1 cellular context compared by ENCODE assay signal in the genomic region with DNA sequence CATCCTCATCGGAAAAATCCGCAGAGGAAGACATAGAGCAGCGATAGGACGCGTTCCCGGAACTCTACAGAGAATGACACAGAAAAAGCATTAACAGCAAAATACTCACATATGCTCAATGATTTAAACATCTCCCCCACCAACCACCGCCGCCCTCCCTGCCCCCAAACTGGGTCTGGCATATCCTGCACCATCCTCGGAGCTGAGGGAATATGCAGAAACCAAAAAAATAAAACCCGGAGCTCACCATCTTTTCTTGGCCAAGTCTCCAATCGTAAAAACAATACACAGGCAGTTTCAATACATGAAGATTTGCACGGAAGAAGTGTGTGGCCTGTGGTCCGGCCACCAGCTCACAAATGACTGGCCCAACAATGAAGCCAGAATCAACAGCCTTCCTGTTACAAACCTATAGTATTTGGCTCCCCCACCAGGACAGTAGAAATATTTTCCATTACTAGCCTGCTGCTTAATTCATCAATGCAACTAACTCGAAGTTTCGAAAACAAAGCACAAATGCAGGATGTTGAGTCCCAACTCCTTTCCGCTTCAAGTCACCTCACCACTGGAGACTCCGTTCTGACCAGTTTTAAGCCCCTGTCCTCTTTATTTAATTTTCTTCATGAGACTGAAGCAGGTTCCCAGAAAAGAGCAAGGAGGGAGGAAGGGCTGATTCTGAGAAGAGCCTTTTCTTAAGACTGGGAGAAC.
TF ChIP-seq lines count a peak whose summit lies in the region.

No MANE protein-coding gene starts in this region.

TF ChIP-seq in K562, 482 proteins besides CTCF, POLR2A, EP300 and RAD21 (continued from another document):
- TF ChIP-seq, protein P1, sequence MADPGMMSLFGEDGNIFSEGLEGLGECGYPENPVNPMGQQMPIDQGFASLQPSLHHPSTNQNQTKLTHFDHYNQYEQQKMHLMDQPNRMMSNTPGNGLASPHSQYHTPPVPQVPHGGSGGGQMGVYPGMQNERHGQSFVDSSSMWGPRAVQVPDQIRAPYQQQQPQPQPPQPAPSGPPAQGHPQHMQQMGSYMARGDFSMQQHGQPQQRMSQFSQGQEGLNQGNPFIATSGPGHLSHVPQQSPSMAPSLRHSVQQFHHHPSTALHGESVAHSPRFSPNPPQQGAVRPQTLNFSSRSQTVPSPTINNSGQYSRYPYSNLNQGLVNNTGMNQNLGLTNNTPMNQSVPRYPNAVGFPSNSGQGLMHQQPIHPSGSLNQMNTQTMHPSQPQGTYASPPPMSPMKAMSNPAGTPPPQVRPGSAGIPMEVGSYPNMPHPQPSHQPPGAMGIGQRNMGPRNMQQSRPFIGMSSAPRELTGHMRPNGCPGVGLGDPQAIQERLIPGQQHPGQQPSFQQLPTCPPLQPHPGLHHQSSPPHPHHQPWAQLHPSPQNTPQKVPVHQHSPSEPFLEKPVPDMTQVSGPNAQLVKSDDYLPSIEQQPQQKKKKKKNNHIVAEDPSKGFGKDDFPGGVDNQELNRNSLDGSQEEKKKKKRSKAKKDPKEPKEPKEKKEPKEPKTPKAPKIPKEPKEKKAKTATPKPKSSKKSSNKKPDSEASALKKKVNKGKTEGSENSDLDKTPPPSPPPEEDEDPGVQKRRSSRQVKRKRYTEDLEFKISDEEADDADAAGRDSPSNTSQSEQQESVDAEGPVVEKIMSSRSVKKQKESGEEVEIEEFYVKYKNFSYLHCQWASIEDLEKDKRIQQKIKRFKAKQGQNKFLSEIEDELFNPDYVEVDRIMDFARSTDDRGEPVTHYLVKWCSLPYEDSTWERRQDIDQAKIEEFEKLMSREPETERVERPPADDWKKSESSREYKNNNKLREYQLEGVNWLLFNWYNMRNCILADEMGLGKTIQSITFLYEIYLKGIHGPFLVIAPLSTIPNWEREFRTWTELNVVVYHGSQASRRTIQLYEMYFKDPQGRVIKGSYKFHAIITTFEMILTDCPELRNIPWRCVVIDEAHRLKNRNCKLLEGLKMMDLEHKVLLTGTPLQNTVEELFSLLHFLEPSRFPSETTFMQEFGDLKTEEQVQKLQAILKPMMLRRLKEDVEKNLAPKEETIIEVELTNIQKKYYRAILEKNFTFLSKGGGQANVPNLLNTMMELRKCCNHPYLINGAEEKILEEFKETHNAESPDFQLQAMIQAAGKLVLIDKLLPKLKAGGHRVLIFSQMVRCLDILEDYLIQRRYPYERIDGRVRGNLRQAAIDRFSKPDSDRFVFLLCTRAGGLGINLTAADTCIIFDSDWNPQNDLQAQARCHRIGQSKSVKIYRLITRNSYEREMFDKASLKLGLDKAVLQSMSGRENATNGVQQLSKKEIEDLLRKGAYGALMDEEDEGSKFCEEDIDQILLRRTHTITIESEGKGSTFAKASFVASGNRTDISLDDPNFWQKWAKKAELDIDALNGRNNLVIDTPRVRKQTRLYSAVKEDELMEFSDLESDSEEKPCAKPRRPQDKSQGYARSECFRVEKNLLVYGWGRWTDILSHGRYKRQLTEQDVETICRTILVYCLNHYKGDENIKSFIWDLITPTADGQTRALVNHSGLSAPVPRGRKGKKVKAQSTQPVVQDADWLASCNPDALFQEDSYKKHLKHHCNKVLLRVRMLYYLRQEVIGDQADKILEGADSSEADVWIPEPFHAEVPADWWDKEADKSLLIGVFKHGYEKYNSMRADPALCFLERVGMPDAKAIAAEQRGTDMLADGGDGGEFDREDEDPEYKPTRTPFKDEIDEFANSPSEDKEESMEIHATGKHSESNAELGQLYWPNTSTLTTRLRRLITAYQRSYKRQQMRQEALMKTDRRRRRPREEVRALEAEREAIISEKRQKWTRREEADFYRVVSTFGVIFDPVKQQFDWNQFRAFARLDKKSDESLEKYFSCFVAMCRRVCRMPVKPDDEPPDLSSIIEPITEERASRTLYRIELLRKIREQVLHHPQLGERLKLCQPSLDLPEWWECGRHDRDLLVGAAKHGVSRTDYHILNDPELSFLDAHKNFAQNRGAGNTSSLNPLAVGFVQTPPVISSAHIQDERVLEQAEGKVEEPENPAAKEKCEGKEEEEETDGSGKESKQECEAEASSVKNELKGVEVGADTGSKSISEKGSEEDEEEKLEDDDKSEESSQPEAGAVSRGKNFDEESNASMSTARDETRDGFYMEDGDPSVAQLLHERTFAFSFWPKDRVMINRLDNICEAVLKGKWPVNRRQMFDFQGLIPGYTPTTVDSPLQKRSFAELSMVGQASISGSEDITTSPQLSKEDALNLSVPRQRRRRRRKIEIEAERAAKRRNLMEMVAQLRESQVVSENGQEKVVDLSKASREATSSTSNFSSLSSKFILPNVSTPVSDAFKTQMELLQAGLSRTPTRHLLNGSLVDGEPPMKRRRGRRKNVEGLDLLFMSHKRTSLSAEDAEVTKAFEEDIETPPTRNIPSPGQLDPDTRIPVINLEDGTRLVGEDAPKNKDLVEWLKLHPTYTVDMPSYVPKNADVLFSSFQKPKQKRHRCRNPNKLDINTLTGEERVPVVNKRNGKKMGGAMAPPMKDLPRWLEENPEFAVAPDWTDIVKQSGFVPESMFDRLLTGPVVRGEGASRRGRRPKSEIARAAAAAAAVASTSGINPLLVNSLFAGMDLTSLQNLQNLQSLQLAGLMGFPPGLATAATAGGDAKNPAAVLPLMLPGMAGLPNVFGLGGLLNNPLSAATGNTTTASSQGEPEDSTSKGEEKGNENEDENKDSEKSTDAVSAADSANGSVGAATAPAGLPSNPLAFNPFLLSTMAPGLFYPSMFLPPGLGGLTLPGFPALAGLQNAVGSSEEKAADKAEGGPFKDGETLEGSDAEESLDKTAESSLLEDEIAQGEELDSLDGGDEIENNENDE (IDR thresholded peaks at IDR 0.05; ENCODE audit: low read depth, low read length): no peak
